ENCODE assay signal across 12 cellular contexts in genomic region chr20:61589055-61589385, GRCh38.
DNase-seq lines count a peak whose midpoint lies in the region; ATAC-seq and TF ChIP-seq lines count a peak whose summit lies in the region.
"Had no signal": no experiment of that assay in that cellular context is flagged by ENCODE, and none has a peak within 500 bp of the region (broad histone marks: within the 10 kb centered on the region; RNA-seq: fewer than 3 reads in every experiment).

No MANE protein-coding gene starts in this region.

- TF ChIP-seq EP300 in transverse colon (IDR thresholded peaks at IDR 0.05; ENCODE audit: low read depth) = no peak

- peak overlapping the region; percentile 80 for H3K4me2 ChIP-seq in smooth muscle cell

- no peaks in the 10 kb centered on the region for H3K79me2 ChIP-seq in smooth muscle cell (ENCODE audit: low read depth)

- H3K36me3 ChIP-seq in smooth muscle cell (ENCODE audit: low read depth) (no peaks in the 10 kb centered on the region), transverse colon (no peaks in the 10 kb centered on the region)
- H3K36me3 ChIP-seq: heart left ventricle had no signal

- DNase-seq in GM04503 (ENCODE audit: low read depth) (peak; percentile 53), foreskin melanocyte (peak; percentile 5), smooth muscle cell (lab: John Stamatoyannopoulos, UW; ENCODE audit: unreplicated experiment) (no peak), GM19240 (ENCODE audit: insufficient read length, low spot score) (no peak), transverse colon (no peak), NCI-H1105 treated with DMSO at 0.1 percent for 48 hours (lab: John Stamatoyannopoulos, UW) (no peak)
- DNase-seq: activated CD8-positive, alpha-beta T cell treated with anti-CD3 and anti-CD28 coated beads, Interleukin-2, amount 10 ng/mL, durations not matched to agents 7 days and 5 days; substantia nigra had no signal

- H3K27ac ChIP-seq in smooth muscle cell (ENCODE audit: low read depth) = peak overlapping the region; percentile 72
- H3K27ac ChIP-seq in transverse colon = no peak overlapping the region
- H3K27ac ChIP-seq: heart left ventricle had no signal

- peak overlapping the region; percentile 31 for H3K4me3 ChIP-seq in WI38 (ENCODE audit: low read depth, low read length)
- peak overlapping the region; percentile 10 for H3K4me3 ChIP-seq in smooth muscle cell
- no peak overlapping the region for H3K4me3 ChIP-seq in transverse colon
- H3K4me3 ChIP-seq: heart left ventricle, lung had no signal

- H3K27me3 ChIP-seq in smooth muscle cell (ENCODE audit: low read depth) = no peaks in the 10 kb centered on the region
- H3K27me3 ChIP-seq in transverse colon = no peaks in the 10 kb centered on the region

- no peaks in the 10 kb centered on the region for H4K20me1 ChIP-seq in smooth muscle cell (ENCODE audit: low read depth)

- in situ Hi-C loops in transverse colon (cut with MboI; ENCODE audit: low pct_ligation_motif_present in 1 of 4, low pct_unique_long_range_greater_than_20kb in 1 of 4, low sequenced_read_pairs in 3 of 4) = no loop called here

- TF ChIP-seq CTCF in WI38 (IDR thresholded peaks at IDR 0.05; ENCODE audit: low read depth, low read length) = no peak
- no peak for TF ChIP-seq CTCF in smooth muscle cell (IDR thresholded peaks at IDR 0.05; ENCODE audit: borderline replicate concordance, insufficient read depth, poor library complexity, severe bottlenecking)
- TF ChIP-seq CTCF in transverse colon (IDR thresholded peaks at IDR 0.05) = no peak

- ATAC-seq in GM21825 (IDR thresholded peaks at IDR 0.05; ENCODE audit: unreplicated experiment) = no peak
- ATAC-seq: activated CD8-positive, alpha-beta T cell treated with anti-CD3 and anti-CD28 coated beads, Interleukin-2, amount 10 ng/mL, durations not matched to agents 7 days and 5 days; heart left ventricle had no signal

- H2AFZ ChIP-seq in smooth muscle cell (ENCODE audit: low read depth) = no peak overlapping the region

- no peaks in the 10 kb centered on the region for H3F3A ChIP-seq in smooth muscle cell (ENCODE audit: low read depth)

- 12% methylated on average over 3 of the region's 3 CpGs for WGBS in smooth muscle cell (ENCODE audit: low lambda C conversion rate)
- WGBS in transverse colon (ENCODE audit: low coverage in 1 of 2), 2 donors = 34 to 48% methylated on average over 3 of the region's 3 CpGs

- peaks cover 17% of the 10 kb centered on the region for H3K4me1 ChIP-seq in smooth muscle cell (ENCODE audit: low read depth)
- H3K4me1 ChIP-seq in transverse colon = peaks cover 0 to 6% (median 0%) of the 10 kb centered on the region in 4 donors

- intact Hi-C loops in transverse colon (cut with DNase I; ENCODE audit: low total_unique reads) = no loop called here

- no peak overlapping the region for H3K9ac ChIP-seq in smooth muscle cell (ENCODE audit: low read depth)

- TF ChIP-seq POLR2A in transverse colon (IDR thresholded peaks at IDR 0.05) = no peak

- H3K9me3 ChIP-seq in smooth muscle cell (replicated peaks; ENCODE audit: low read depth) (no peaks in the 10 kb centered on the region), transverse colon (peaks cover 0 to 5% of the 10 kb centered on the region in 2 donors)

Comparison
In these comparisons a context has a peak if more than half of its experiments do, and no peak if none do; other contexts are left out.
1. DNase-seq: peak in GM04503 (single experiment) and foreskin melanocyte (single experiment); none in smooth muscle cell (single experiment), GM19240 (single experiment), transverse colon (single experiment) and NCI-H1105 treated with DMSO at 0.1 percent for 48 hours (single experiment).
2. H3K4me3 ChIP-seq: peak in WI38 (single experiment) and smooth muscle cell (single experiment); none in transverse colon (0 of 4).